1 cellular context compared by ENCODE assay signal in genomic region chr6:28673417-28673799, GRCh38.
TF ChIP-seq lines count a peak whose summit lies in the region.

No MANE protein-coding gene starts in this region.

TF ChIP-seq in H1, 55 proteins besides CTCF, POLR2A, EP300 and RAD21:
- TF ChIP-seq CREB1 (IDR thresholded peaks at IDR 0.05) (no peak), CEBPB (IDR thresholded peaks at IDR 0.05; ENCODE audit: low read depth, low read length) (no peak), SRF (IDR thresholded peaks at IDR 0.05; ENCODE audit: low read depth, low read length) (no peak), ASH2L (IDR thresholded peaks at IDR 0.05; ENCODE audit: low read length) (no peak), GTF2F1 (IDR thresholded peaks at IDR 0.05; ENCODE audit: borderline replicate concordance, low read depth, low read length) (no peak), SIX5 (IDR thresholded peaks at IDR 0.05; ENCODE audit: low read depth, low read length) (no peak), EZH2 (IDR thresholded peaks at IDR 0.05; ENCODE audit: low read depth, low read length, severe bottlenecking) (no peak)
